1 cellular context compared by ENCODE assay signal in genomic region chr1:2414297-2414958, GRCh38.
TF ChIP-seq lines count a peak whose summit lies in the region.

No MANE protein-coding gene starts in this region.

TF ChIP-seq in HepG2, 621 proteins besides CTCF, POLR2A, EP300 and RAD21 (continued from another document):
- no peak for TF ChIP-seq ZNF318 (CRISPR knock-in tag; IDR thresholded peaks at IDR 0.05)
- 0 out of 2 replicates have a peak, but pooled peaks have one; percentile 14 for TF ChIP-seq PATZ1 (CRISPR knock-in tag; IDR thresholded peaks at IDR 0.05)
- TF ChIP-seq ZFX (CRISPR knock-in tag; IDR thresholded peaks at IDR 0.05; ENCODE audit: low read depth) = peak; percentile 4; the same call in 1 of the 2 replicates
- peak; percentile 20; the same call in 1 of the 2 replicates for TF ChIP-seq HOXA3 (CRISPR knock-in tag; IDR thresholded peaks at IDR 0.05)
- TF ChIP-seq MEIS2 (CRISPR knock-in tag; IDR thresholded peaks at IDR 0.05) = no peak
- TF ChIP-seq PITX1 (CRISPR knock-in tag; IDR thresholded peaks at IDR 0.05) = peak; percentile 69; the same call in 1 of the 2 replicates
- TF ChIP-seq ARNT2 (CRISPR knock-in tag; IDR thresholded peaks at IDR 0.05; ENCODE audit: low read depth) = no peak
- TF ChIP-seq SALL2 (CRISPR knock-in tag; IDR thresholded peaks at IDR 0.05) = 0 out of 2 replicates have a peak, but pooled peaks have one; percentile 30
- TF ChIP-seq ZNF672 (CRISPR knock-in tag; IDR thresholded peaks at IDR 0.05) = no peak
- TF ChIP-seq HNRNPLL (IDR thresholded peaks at IDR 0.05; ENCODE audit: low read depth, low read length, poor library complexity, severe bottlenecking) = peak; percentile 11
- TF ChIP-seq HBP1 (CRISPR knock-in tag; IDR thresholded peaks at IDR 0.05; ENCODE audit: low read depth) = peak; percentile 47; the same call in 1 of the 2 replicates
- 0 out of 2 replicates have a peak, but pooled peaks have one; percentile 48 for TF ChIP-seq ZNF235 (CRISPR knock-in tag; IDR thresholded peaks at IDR 0.05; ENCODE audit: borderline replicate concordance)
- TF ChIP-seq ZZZ3 (CRISPR knock-in tag; IDR thresholded peaks at IDR 0.05; ENCODE audit: borderline replicate concordance) = peak; percentile 60; the same call in 1 of the 2 replicates
- 0 out of 2 replicates have a peak, but pooled peaks have one; percentile 30 for TF ChIP-seq ZNF136 (CRISPR knock-in tag; IDR thresholded peaks at IDR 0.05; ENCODE audit: low read depth)
- 0 out of 2 replicates have a peak, but pooled peaks have one; percentile 59 for TF ChIP-seq PBX3 (CRISPR knock-in tag; IDR thresholded peaks at IDR 0.05; ENCODE audit: borderline replicate concordance)
- peak; percentile 54; the same call in 1 of the 2 replicates for TF ChIP-seq ZFP91 (CRISPR knock-in tag; IDR thresholded peaks at IDR 0.05; ENCODE audit: borderline replicate concordance)
- 0 out of 2 replicates have a peak, but pooled peaks have one; percentile 37 for TF ChIP-seq ZNF280D (CRISPR knock-in tag; IDR thresholded peaks at IDR 0.05)
- TF ChIP-seq RBM39 (IDR thresholded peaks at IDR 0.05; ENCODE audit: low read depth, low read length, poor library complexity, severe bottlenecking) = peak; percentile 31
- TF ChIP-seq ZNF777 (CRISPR knock-in tag; IDR thresholded peaks at IDR 0.05) = 0 out of 2 replicates have a peak, but pooled peaks have one; percentile 38
- no peak for TF ChIP-seq ZNF580 (CRISPR knock-in tag; IDR thresholded peaks at IDR 0.05; ENCODE audit: borderline replicate concordance, low read depth)
- TF ChIP-seq SMAD3 (CRISPR knock-in tag; IDR thresholded peaks at IDR 0.05) = 0 out of 2 replicates have a peak, but pooled peaks have one; percentile 2
- peak; percentile 33; the same call in 1 of the 2 replicates for TF ChIP-seq TEAD2 (CRISPR knock-in tag; IDR thresholded peaks at IDR 0.05)
- 0 out of 2 replicates have a peak, but pooled peaks have one; percentile 34 for TF ChIP-seq ZMYM2 (CRISPR knock-in tag; IDR thresholded peaks at IDR 0.05)
- 0 out of 2 replicates have a peak, but pooled peaks have one; percentile 49 for TF ChIP-seq KDM5A (IDR thresholded peaks at IDR 0.05; ENCODE audit: borderline replicate concordance, low read length)
- peak; percentile 89 for TF ChIP-seq STAG1 (CRISPR knock-in tag; IDR thresholded peaks at IDR 0.05)
- no peak for TF ChIP-seq ZKSCAN8 (CRISPR knock-in tag; IDR thresholded peaks at IDR 0.05; ENCODE audit: borderline replicate concordance)
- peak; percentile 63; the same call in 1 of the 2 replicates for TF ChIP-seq ZNF670 (CRISPR knock-in tag; IDR thresholded peaks at IDR 0.05; ENCODE audit: borderline replicate concordance)
- 0 out of 2 replicates have a peak, but pooled peaks have one; percentile 45 for TF ChIP-seq ZBTB7B (CRISPR knock-in tag; IDR thresholded peaks at IDR 0.05)
- TF ChIP-seq FIP1L1 (IDR thresholded peaks at IDR 0.05; ENCODE audit: borderline replicate concordance, insufficient read depth, low read depth, low read length) = 0 out of 2 replicates have a peak, but pooled peaks have one; percentile 22
- TF ChIP-seq FOSL1 (CRISPR knock-in tag; IDR thresholded peaks at IDR 0.05; ENCODE audit: borderline replicate concordance) = 0 out of 2 replicates have a peak, but pooled peaks have one; percentile 16
TF ChIP-seq in HepG2: peak in this region for 46.
